Comparison of ENCODE assay signal across 23 cellular contexts in the genomic region with DNA sequence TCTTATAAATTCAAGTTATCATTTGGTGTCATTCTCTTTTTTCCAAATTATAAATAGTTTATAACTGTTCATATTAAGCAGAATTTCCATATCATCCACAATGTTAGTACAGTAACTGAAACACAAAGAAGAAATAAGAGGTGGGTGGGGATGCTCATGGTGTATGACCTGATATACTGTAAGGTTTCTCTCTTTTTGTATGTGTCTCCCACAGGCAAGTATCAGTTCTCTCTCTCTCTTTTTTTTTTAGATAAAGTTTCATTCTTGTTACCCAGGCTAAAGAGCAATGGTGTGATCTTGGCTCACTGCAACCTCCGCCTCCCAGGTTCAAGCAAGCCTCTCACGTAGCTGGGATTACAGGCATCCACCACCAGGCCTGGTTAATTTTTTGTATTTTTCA. TPM values are rescaled to one million over a fixed set of nuclear protein-coding genes. Genes with fewer than 3 reads are reported as not detected.
A peak's percentile ranks its signal among the peaks of the same experiment; 100 is the strongest.
DNase-seq lines count a peak whose midpoint lies in the region; ATAC-seq, FAIRE-seq and TF ChIP-seq lines count a peak whose summit lies in the region.
"Had no signal": no experiment of that assay in that cellular context is flagged by ENCODE, and none has a peak within 500 bp of the region (broad histone marks: within the 10 kb centered on the region; RNA-seq: fewer than 3 reads in every experiment).

No MANE protein-coding gene starts in this region.

- WGBS in right cardiac atrium, result 78% methylated on average over 2 of the region's 2 CpGs

- TF ChIP-seq CTCF in D721Med (IDR thresholded peaks at IDR 0.05; ENCODE audit: insufficient read depth, missing control alignments) (no peak), foreskin fibroblast (IDR thresholded peaks at IDR 0.05; ENCODE audit: low read depth, low read length) (no peak)

- no peaks in the 10 kb centered on the region for H3K4me1 ChIP-seq in right cardiac atrium (ENCODE audit: control insufficient read depth, insufficient read depth, low read length)
- H3K4me1 ChIP-seq: BE2C, Caco-2 had no signal

- no peak overlapping the region for H3K27ac ChIP-seq in right cardiac atrium (ENCODE audit: low read length)

- peak; percentile 68 for ATAC-seq in GM18511 (IDR thresholded peaks at IDR 0.05; ENCODE audit: unreplicated experiment)
- peak; percentile 49 for ATAC-seq in GM19324 (IDR thresholded peaks at IDR 0.05; ENCODE audit: low FRiP score, unreplicated experiment)
- ATAC-seq in HG02798 (IDR thresholded peaks at IDR 0.05; ENCODE audit: poor library complexity, unreplicated experiment), result peak; percentile 83
- ATAC-seq in HG03457 (IDR thresholded peaks at IDR 0.05; ENCODE audit: unreplicated experiment), result peak; percentile 76
- no peak for ATAC-seq in right cardiac atrium
- ATAC-seq: GM23338 had no signal

- intact Hi-C loops in cardiac septum (cut with DNase I), result no loop called here
- intact Hi-C loops in right cardiac atrium (cut with DNase I), result no loop called here

- no peaks in the 10 kb centered on the region for H3K9me3 ChIP-seq in right cardiac atrium (ENCODE audit: control insufficient read depth, low read length)
- H3K9me3 ChIP-seq: BE2C, Caco-2 had no signal

- no peak for FAIRE-seq in D721Med (lab: Jason Lieb, UNC)
- FAIRE-seq: GM12892 had no signal

- no peak overlapping the region for H3K4me3 ChIP-seq in right cardiac atrium (ENCODE audit: low read length)
- no peak overlapping the region for H3K4me3 ChIP-seq in foreskin fibroblast (ENCODE audit: low read depth in 1 of 2, low read length in 2 of 2)
- H3K4me3 ChIP-seq: GM23338 had no signal

- DNase-seq in cardiac septum (ENCODE audit: low spot score) (no peak), D721Med (ENCODE audit: insufficient read length, low spot score) (no peak), right cardiac atrium (no peak), foreskin fibroblast (no peak)
- DNase-seq: BE2C; Caco-2; CD4-positive, alpha-beta T cell; HCEC 1CT; KBM-7; NCI-H1105; NCI-H1694; NCI-H2081 treated with DMSO at 0.1 percent for 48 hours; NCI-H748 treated with DMSO at 0.1 percent for 48 hours; Right ventricle myocardium superior had no signal

- no peaks in the 10 kb centered on the region for H3K27me3 ChIP-seq in right cardiac atrium (ENCODE audit: control insufficient read depth, insufficient read depth)
- H3K27me3 ChIP-seq: BE2C had no signal

RNA-seq across cellular contexts. Expression of gene UGT2A3, which starts 43.7 kb away (rescaled TPM):
- total RNA-seq in cardiac septum (not detected), right cardiac atrium (not detected)
- polyA plus RNA-seq in right cardiac atrium, result not detected
- total RNA-seq: A172; CD4-positive, alpha-beta T cell; GM23338; NCI-H460; OCI-LY7; Right ventricle myocardium superior had no signal
- polyA plus RNA-seq: GM23338 had no signal

Comparison
In these comparisons a context has a peak if more than half of its experiments do, and no peak if none do; other contexts are left out.
1. ATAC-seq: peak in GM18511 (single experiment), GM19324 (single experiment), HG02798 (single experiment) and HG03457 (single experiment); none in right cardiac atrium (0 of 2).